In the genomic region with DNA sequence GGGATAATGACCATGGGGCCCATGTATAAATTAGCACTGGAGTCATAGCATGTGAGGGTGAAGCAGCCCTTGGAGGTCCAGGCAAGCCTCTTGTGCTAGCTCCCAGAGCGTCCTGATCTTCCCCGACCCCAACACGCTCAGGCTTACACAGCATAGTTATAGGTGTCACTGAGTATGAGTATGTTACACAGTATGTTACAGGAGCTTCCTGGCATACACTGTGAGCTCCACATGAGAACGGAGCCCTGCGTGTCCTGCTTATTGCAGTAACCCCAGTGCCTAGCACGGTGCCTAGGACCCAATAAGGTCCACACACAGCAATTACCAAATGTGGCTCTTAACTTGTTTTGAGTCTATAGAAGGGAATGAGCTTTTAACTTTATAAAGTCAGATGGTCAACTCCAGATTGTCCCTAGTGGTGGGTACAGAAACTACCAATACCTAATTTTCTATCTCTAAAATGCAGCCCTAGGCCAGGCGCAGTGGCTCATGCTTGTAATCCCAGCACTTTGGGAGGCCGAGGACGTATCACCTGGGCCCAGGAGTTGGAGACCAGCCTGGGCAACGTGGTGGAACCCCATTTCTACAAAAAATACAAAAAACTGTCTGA, we compare ENCODE assay signal across 9 cellular contexts.
DNase-seq lines count a peak whose midpoint lies in the region; ATAC-seq, FAIRE-seq and TF ChIP-seq lines count a peak whose summit lies in the region.
"Had no signal": no experiment of that assay in that cellular context is flagged by ENCODE, and none has a peak within 500 bp of the region (broad histone marks: within the 10 kb centered on the region; RNA-seq: fewer than 3 reads in every experiment).

No MANE protein-coding gene starts in this region.

- H3K27ac Mint-ChIP-seq in activated naive CD8-positive, alpha-beta T cell treated with anti-CD3 and anti-CD28 coated beads for 36 hours: no peak overlapping the region

- H3K36me3 Mint-ChIP-seq in activated naive CD8-positive, alpha-beta T cell treated with anti-CD3 and anti-CD28 coated beads for 36 hours: no peaks in the 10 kb centered on the region

- H3K9me3 Mint-ChIP-seq in activated naive CD8-positive, alpha-beta T cell treated with anti-CD3 and anti-CD28 coated beads for 36 hours: no peaks in the 10 kb centered on the region

- peak; percentile 12 to 23 for TF ChIP-seq CTCF in endothelial cell of umbilical vein (IDR thresholded peaks at IDR 0.05; ENCODE audit: extremely low read depth in 1 of 2, insufficient read depth in 1 of 2, low read depth in 1 of 2, low read length in 2 of 2)
- peak in 2 of 3 experiments; percentile 4 to 44 for TF ChIP-seq CTCF in testis (IDR thresholded peaks at IDR 0.05)

- H3K9me1 ChIP-seq in endothelial cell of umbilical vein (replicated peaks; ENCODE audit: control insufficient read depth, extremely low read depth, insufficient read depth, low read length): no peaks in the 10 kb centered on the region

- no peaks in the 10 kb centered on the region for H3K4me1 Mint-ChIP-seq in activated naive CD8-positive, alpha-beta T cell treated with anti-CD3 and anti-CD28 coated beads for 36 hours

- WGBS in testis, 2 donors: 81 to 83% methylated on average over 10 of the region's 10 CpGs

- DNase-seq in AML-193 (lab: John Stamatoyannopoulos, UW) (peak; percentile 15 to 26), Kasumi-1 (lab: John Stamatoyannopoulos, UW) (peak; percentile 52 to 67), endothelial cell of umbilical vein (ENCODE audit: low read depth, low spot score) (no peak), testis (no peak), activated gamma-delta T cell treated with Interleukin-2 at 50 U/mL for 16 hours (no peak)
- DNase-seq in stimulated activated CD4-positive, alpha-beta T cell treated with anti-CD3 and anti-CD28 coated beads, Interleukin-1b, Interleukin-23, amount 100 ng/mL, for 48 hours: no peak
- DNase-seq in activated naive CD8-positive, alpha-beta T cell treated with anti-CD3 and anti-CD28 coated beads for 36 hours: no peak

- H3K9ac ChIP-seq in endothelial cell of umbilical vein (replicated peaks; ENCODE audit: extremely low read depth, insufficient read depth, low read length): no peak overlapping the region

- H3K4me1 ChIP-seq in endothelial cell of umbilical vein (ENCODE audit: control insufficient read depth, extremely low read depth, insufficient read depth, low read length) (peaks cover 9% of the 10 kb centered on the region), testis (peaks cover 14% of the 10 kb centered on the region)
- H3K4me1 ChIP-seq: HAP-1 had no signal

- no peaks in the 10 kb centered on the region for H3K27me3 ChIP-seq in endothelial cell of umbilical vein (ENCODE audit: control insufficient read depth in 2 of 2, insufficient read depth in 2 of 2, low read length in 2 of 2)
- H3K27me3 ChIP-seq in testis: no peaks in the 10 kb centered on the region

- no TSS peak for BruUV-seq in endothelial cell of umbilical vein (replicated peaks; lab: Mats Ljungman, UMichigan)

- CTCF ChIA-PET in endothelial cell of umbilical vein (lab: Charles Lee): interaction anchor here (0.6 to 2.8 kb wide), 22 partner anchors 8 to 1837 kb away, joined by 3 to 14 read pairs (median 4); a partner anchor contains a TSS

- H3K4me3 Mint-ChIP-seq in activated naive CD8-positive, alpha-beta T cell treated with anti-CD3 and anti-CD28 coated beads for 36 hours: no peak overlapping the region

- no peak overlapping the region for H3K4me2 ChIP-seq in endothelial cell of umbilical vein (ENCODE audit: insufficient read depth, low read length)

- dilution Hi-C loops in endothelial cell of umbilical vein (cut with MboI; ENCODE audit: extremely low pct_ligation_motif_present, low sequenced_read_pairs): no loop called here

- peak; percentile 85 for ATAC-seq in GM19438 (IDR thresholded peaks at IDR 0.05; ENCODE audit: low read depth, unreplicated experiment)

- POLR2A ChIA-PET in endothelial cell of umbilical vein (lab: Charles Lee): no interaction called here

- H3K36me3 ChIP-seq in endothelial cell of umbilical vein (ENCODE audit: control insufficient read depth in 2 of 2, extremely low read depth in 1 of 2, insufficient read depth in 2 of 2, low read length in 2 of 2): no peaks in the 10 kb centered on the region
- H3K36me3 ChIP-seq in testis (ENCODE audit: low read depth, missing control alignments): no peaks in the 10 kb centered on the region
- H3K36me3 ChIP-seq: HAP-1 had no signal

- no peak overlapping the region for H3K4me3 ChIP-seq in endothelial cell of umbilical vein (replicated peaks in 1 of 3; ENCODE audit: insufficient read depth in 1 of 3, low read depth in 1 of 3, low read length in 3 of 3)
- H3K4me3 ChIP-seq in testis: no peak overlapping the region
- H3K4me3 ChIP-seq: HAP-1 had no signal

- H3K27me3 Mint-ChIP-seq in activated naive CD8-positive, alpha-beta T cell treated with anti-CD3 and anti-CD28 coated beads for 36 hours: no peaks in the 10 kb centered on the region

- intact Hi-C loops in endothelial cell of umbilical vein (cut with micrococcal nuclease) (no loop called here), testis (cut with DNase I; ENCODE audit: low total_unique reads) (no loop called here)

- no peak overlapping the region for H2AFZ ChIP-seq in endothelial cell of umbilical vein (ENCODE audit: low read depth, low read length)

- TF ChIP-seq POLR2A in endothelial cell of umbilical vein (IDR thresholded peaks at IDR 0.05; ENCODE audit: low read depth, low read length) (no peak), testis (IDR thresholded peaks at IDR 0.05) (no peak)

- no peaks in the 10 kb centered on the region for H4K20me1 ChIP-seq in endothelial cell of umbilical vein (replicated peaks; ENCODE audit: control insufficient read depth, extremely low read depth, insufficient read depth, low read length)

- no peak for FAIRE-seq in endothelial cell of umbilical vein (lab: Jason Lieb, UNC)

- H3K27ac ChIP-seq in endothelial cell of umbilical vein (ENCODE audit: insufficient read depth, low read depth, low read length) (no peak overlapping the region), testis (no peak overlapping the region)

- H3K79me2 ChIP-seq in endothelial cell of umbilical vein (ENCODE audit: control insufficient read depth, insufficient read depth, low read length): no peaks in the 10 kb centered on the region

- H3K9me3 ChIP-seq in endothelial cell of umbilical vein (replicated peaks; ENCODE audit: control insufficient read depth, insufficient read depth, low read length) (no peaks in the 10 kb centered on the region), testis (no peaks in the 10 kb centered on the region)
- H3K9me3 ChIP-seq: HAP-1 had no signal

TF ChIP-seq in endothelial cell of umbilical vein, 7 proteins besides CTCF, POLR2A, EP300 and RAD21:
- no peak for TF ChIP-seq EZH2 (IDR thresholded peaks at IDR 0.05; ENCODE audit: borderline replicate concordance, low read depth, low read length, severe bottlenecking)
- TF ChIP-seq, protein P1, sequence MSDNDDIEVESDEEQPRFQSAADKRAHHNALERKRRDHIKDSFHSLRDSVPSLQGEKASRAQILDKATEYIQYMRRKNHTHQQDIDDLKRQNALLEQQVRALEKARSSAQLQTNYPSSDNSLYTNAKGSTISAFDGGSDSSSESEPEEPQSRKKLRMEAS (IDR thresholded peaks at IDR 0.05; ENCODE audit: insufficient read depth, insufficient read length): no peak
- TF ChIP-seq GATA2 (IDR thresholded peaks at IDR 0.05; ENCODE audit: insufficient read depth, insufficient read length, low read depth, low read length): no peak
- TF ChIP-seq POLR2AphosphoS5 (IDR thresholded peaks at IDR 0.05; ENCODE audit: insufficient read depth, low read depth, low read length): no peak
- no peak for TF ChIP-seq JUN (IDR thresholded peaks at IDR 0.05; ENCODE audit: borderline replicate concordance, insufficient read depth, insufficient read length, low read depth)
- TF ChIP-seq MYC (IDR thresholded peaks at IDR 0.05; ENCODE audit: low read depth, low read length): no peak
- TF ChIP-seq FOS (IDR thresholded peaks at IDR 0.05; ENCODE audit: borderline replicate concordance, insufficient read depth, low read length): no peak

Comparison
In these comparisons a context has a peak if more than half of its experiments do, and no peak if none do; other contexts are left out.
1. DNase-seq: peak in AML-193 (2 of 2) and Kasumi-1 (2 of 2); none in endothelial cell of umbilical vein (single experiment), testis (single experiment), stimulated activated CD4-positive, alpha-beta T cell treated with anti-CD3 and anti-CD28 coated beads, Interleukin-1b, Interleukin-23, amount 100 ng/mL, for 48 hours (single experiment), activated naive CD8-positive, alpha-beta T cell treated with anti-CD3 and anti-CD28 coated beads for 36 hours (single experiment) and activated gamma-delta T cell treated with Interleukin-2 at 50 U/mL for 16 hours (single experiment).